Comparison of ENCODE assay signal across 16 cellular contexts in genomic region chr22:22109693-22110466, GRCh38.
DNase-seq lines count a peak whose midpoint lies in the region; ATAC-seq and TF ChIP-seq lines count a peak whose summit lies in the region.
"Had no signal": no experiment of that assay in that cellular context is flagged by ENCODE, and none has a peak within 500 bp of the region (broad histone marks: within the 10 kb centered on the region; RNA-seq: fewer than 3 reads in every experiment).

No MANE protein-coding gene starts in this region.

- H3K36me3 Mint-ChIP-seq in IgD-negative memory B cell, result peaks cover 1% of the 10 kb centered on the region
- peaks cover 5% of the 10 kb centered on the region for H3K36me3 Mint-ChIP-seq in MCF 10A (ENCODE audit: insufficient read depth, unreplicated experiment)

- H3K36me3 ChIP-seq in DND-41 (ENCODE audit: insufficient read depth, low read length) (no peaks in the 10 kb centered on the region), neural cell (ENCODE audit: insufficient read depth, low read length) (no peaks in the 10 kb centered on the region)
- H3K36me3 ChIP-seq: HAP-1 had no signal

- TF ChIP-seq CTCF in DND-41 (IDR thresholded peaks at IDR 0.05; ENCODE audit: borderline replicate concordance, extremely low read depth, low read length, poor library complexity, severe bottlenecking), result peak; percentile 40
- peak; percentile 11 for TF ChIP-seq CTCF in cardiac fibroblast (IDR thresholded peaks at IDR 0.05; ENCODE audit: low read depth, low read length)
- peak; percentile 48 for TF ChIP-seq CTCF in neural cell (IDR thresholded peaks at IDR 0.05; ENCODE audit: poor library complexity, severe bottlenecking)
- no peak for TF ChIP-seq CTCF in MCF 10A (IDR thresholded peaks at IDR 0.05; ENCODE audit: unreplicated experiment)

- H4K20me1 ChIP-seq in DND-41 (ENCODE audit: insufficient read depth, low read length) (no peaks in the 10 kb centered on the region), neural cell (ENCODE audit: insufficient read depth) (no peaks in the 10 kb centered on the region)

- H3K9ac ChIP-seq in DND-41 (ENCODE audit: low read depth, low read length) (no peak overlapping the region), neural cell (ENCODE audit: low read length) (no peak overlapping the region)

- ATAC-seq in DND-41 (ENCODE audit: insufficient read depth, low read depth), result no peak
- no peak for ATAC-seq in GM21825 (IDR thresholded peaks at IDR 0.05; ENCODE audit: unreplicated experiment)

- H3K4me3 Mint-ChIP-seq in IgD-negative memory B cell (peak overlapping the region in 2 of 4 donors; percentile 33 to 67), MCF 10A (ENCODE audit: unreplicated experiment) (no peak overlapping the region)
- H3K4me3 Mint-ChIP-seq: activated CD8-positive, alpha-beta T cell treated with anti-CD3 and anti-CD28 coated beads for 36 hours had no signal

- peaks cover 39 to 51% (median 39%) of the 10 kb centered on the region in 3 donors for H3K4me1 Mint-ChIP-seq in IgD-negative memory B cell
- H3K4me1 Mint-ChIP-seq in MCF 10A (ENCODE audit: insufficient read depth, unreplicated experiment), result peaks cover 13% of the 10 kb centered on the region

- H3K27ac Mint-ChIP-seq in IgD-negative memory B cell (peak overlapping the region in 2 of 3 donors; percentile 33 to 86), MCF 10A (ENCODE audit: low read depth, unreplicated experiment) (no peak overlapping the region)
- H3K27ac Mint-ChIP-seq: activated CD8-positive, alpha-beta T cell treated with anti-CD3 and anti-CD28 coated beads for 36 hours had no signal

- TF ChIP-seq RAD21 in neural cell (conservative IDR thresholded peaks at IDR 0.05), result no peak

- H3K4me3 ChIP-seq in DND-41 (ENCODE audit: low read depth in 1 of 2, low read length in 2 of 2), result no peak overlapping the region
- no peak overlapping the region for H3K4me3 ChIP-seq in cardiac fibroblast (replicated peaks in 1 of 2; ENCODE audit: low read depth in 2 of 2, low read length in 2 of 2)
- H3K4me3 ChIP-seq in neural cell (ENCODE audit: low read length), result no peak overlapping the region
- H3K4me3 ChIP-seq: HAP-1, smooth muscle cell had no signal

- POLR2A ChIA-PET in MCF 10A (lab: Yijun Ruan, JAX), result interaction anchor here (0.7 to 2.5 kb wide), 7 partner anchors 11 to 418 kb away, joined by 3 to 9 read pairs (median 3); partner anchors contain the start of gene TOP3B

- CTCF ChIA-PET in MCF 10A (lab: Yijun Ruan, JAX), result interaction anchor here (0.6 to 2.5 kb wide), 20 partner anchors 9 to 1276 kb away, joined by 3 to 14 read pairs (median 4); no protein-coding TSS in a partner anchor

- H3K27ac ChIP-seq in DND-41 (ENCODE audit: low read length) (no peak overlapping the region), neural cell (ENCODE audit: low read length) (no peak overlapping the region)

- H3K9me3 Mint-ChIP-seq in IgD-negative memory B cell, result no peaks in the 10 kb centered on the region
- H3K9me3 Mint-ChIP-seq in MCF 10A (ENCODE audit: unreplicated experiment), result no peaks in the 10 kb centered on the region
- H3K9me3 Mint-ChIP-seq: activated CD8-positive, alpha-beta T cell treated with anti-CD3 and anti-CD28 coated beads for 36 hours had no signal

- no peaks in the 10 kb centered on the region for H3K9me3 ChIP-seq in DND-41 (ENCODE audit: insufficient read depth, low read length, severe bottlenecking)
- no peaks in the 10 kb centered on the region for H3K9me3 ChIP-seq in neural cell (ENCODE audit: low read length)
- H3K9me3 ChIP-seq: HAP-1 had no signal

- intact Hi-C loops in MCF 10A (cut with micrococcal nuclease), result loop anchor here (2.0 to 10.0 kb wide), 5 partner anchors 35 to 125 kb away; partner anchors contain the start of gene TOP3B

- TF ChIP-seq EP300 in neural cell (conservative IDR thresholded peaks at IDR 0.05; ENCODE audit: poor library complexity, severe bottlenecking), result no peak

- H3K9me2 ChIP-seq in neural cell (ENCODE audit: insufficient read depth, low read length), result no peaks in the 10 kb centered on the region

- H3K27me3 ChIP-seq in DND-41 (ENCODE audit: insufficient read depth, low read length, poor library complexity), result peaks cover 7% of the 10 kb centered on the region
- no peaks in the 10 kb centered on the region for H3K27me3 ChIP-seq in neural cell (ENCODE audit: insufficient read depth, low read depth, low read length)

- no peaks in the 10 kb centered on the region for H3F3A ChIP-seq in neural cell (ENCODE audit: insufficient read depth, low read length, poor library complexity, severe bottlenecking)

- no peaks in the 10 kb centered on the region for H3K4me1 ChIP-seq in DND-41 (ENCODE audit: insufficient read depth, low read length)
- H3K4me1 ChIP-seq: HAP-1 had no signal

- BruUV-seq in MCF 10A (replicated peaks; lab: Mats Ljungman, UMichigan), result no TSS peak

- H3K4me2 ChIP-seq in DND-41 (ENCODE audit: insufficient read depth, low read length) (no peak overlapping the region), neural cell (ENCODE audit: low read length) (no peak overlapping the region)
- H3K4me2 ChIP-seq: smooth muscle cell had no signal

- H3K27me3 Mint-ChIP-seq in IgD-negative memory B cell (no peaks in the 10 kb centered on the region), MCF 10A (ENCODE audit: insufficient read depth, unreplicated experiment) (no peaks in the 10 kb centered on the region)
- H3K27me3 Mint-ChIP-seq: activated CD8-positive, alpha-beta T cell treated with anti-CD3 and anti-CD28 coated beads for 36 hours had no signal

- no peak for DNase-seq in DND-41
- no peak for DNase-seq in cardiac fibroblast (ENCODE audit: low read depth in 2 of 2)
- DNase-seq in RKO (ENCODE audit: low spot score), result no peak
- DNase-seq in MCF 10A (ENCODE audit: unreplicated experiment), result no peak
- DNase-seq in medulla oblongata (ENCODE audit: extremely low spot score), result no peak
- DNase-seq: activated CD8-positive, alpha-beta T cell treated with anti-CD3 and anti-CD28 coated beads for 36 hours; activated gamma-delta T cell; mesenchymal stem cell; NCI-H1105; NCI-H510A; T-helper 9 cell had no signal

- no peaks in the 10 kb centered on the region for H3K79me2 ChIP-seq in DND-41 (ENCODE audit: insufficient read depth, low read length)
- H3K79me2 ChIP-seq in neural cell (replicated peaks; ENCODE audit: insufficient read depth, low read length), result no peaks in the 10 kb centered on the region

- no peak overlapping the region for H2AFZ ChIP-seq in DND-41 (ENCODE audit: low read depth, low read length)
- no peak overlapping the region for H2AFZ ChIP-seq in neural cell (ENCODE audit: low read depth, low read length)

TF ChIP-seq in neural cell, 6 proteins besides CTCF, POLR2A, EP300 and RAD21:
- TF ChIP-seq SMC3 (conservative IDR thresholded peaks at IDR 0.05; ENCODE audit: poor library complexity) (no peak), MXI1 (conservative IDR thresholded peaks at IDR 0.05; ENCODE audit: poor library complexity, severe bottlenecking) (no peak), EZH2 (IDR thresholded peaks at IDR 0.05; ENCODE audit: borderline replicate concordance, insufficient read depth, low read length, poor library complexity, severe bottlenecking) (no peak), POLR2AphosphoS5 (IDR thresholded peaks at IDR 0.05) (no peak), TAF1 (IDR thresholded peaks at IDR 0.05; ENCODE audit: low read depth) (no peak)
- TF ChIP-seq, protein P1, sequence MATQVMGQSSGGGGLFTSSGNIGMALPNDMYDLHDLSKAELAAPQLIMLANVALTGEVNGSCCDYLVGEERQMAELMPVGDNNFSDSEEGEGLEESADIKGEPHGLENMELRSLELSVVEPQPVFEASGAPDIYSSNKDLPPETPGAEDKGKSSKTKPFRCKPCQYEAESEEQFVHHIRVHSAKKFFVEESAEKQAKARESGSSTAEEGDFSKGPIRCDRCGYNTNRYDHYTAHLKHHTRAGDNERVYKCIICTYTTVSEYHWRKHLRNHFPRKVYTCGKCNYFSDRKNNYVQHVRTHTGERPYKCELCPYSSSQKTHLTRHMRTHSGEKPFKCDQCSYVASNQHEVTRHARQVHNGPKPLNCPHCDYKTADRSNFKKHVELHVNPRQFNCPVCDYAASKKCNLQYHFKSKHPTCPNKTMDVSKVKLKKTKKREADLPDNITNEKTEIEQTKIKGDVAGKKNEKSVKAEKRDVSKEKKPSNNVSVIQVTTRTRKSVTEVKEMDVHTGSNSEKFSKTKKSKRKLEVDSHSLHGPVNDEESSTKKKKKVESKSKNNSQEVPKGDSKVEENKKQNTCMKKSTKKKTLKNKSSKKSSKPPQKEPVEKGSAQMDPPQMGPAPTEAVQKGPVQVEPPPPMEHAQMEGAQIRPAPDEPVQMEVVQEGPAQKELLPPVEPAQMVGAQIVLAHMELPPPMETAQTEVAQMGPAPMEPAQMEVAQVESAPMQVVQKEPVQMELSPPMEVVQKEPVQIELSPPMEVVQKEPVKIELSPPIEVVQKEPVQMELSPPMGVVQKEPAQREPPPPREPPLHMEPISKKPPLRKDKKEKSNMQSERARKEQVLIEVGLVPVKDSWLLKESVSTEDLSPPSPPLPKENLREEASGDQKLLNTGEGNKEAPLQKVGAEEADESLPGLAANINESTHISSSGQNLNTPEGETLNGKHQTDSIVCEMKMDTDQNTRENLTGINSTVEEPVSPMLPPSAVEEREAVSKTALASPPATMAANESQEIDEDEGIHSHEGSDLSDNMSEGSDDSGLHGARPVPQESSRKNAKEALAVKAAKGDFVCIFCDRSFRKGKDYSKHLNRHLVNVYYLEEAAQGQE (IDR thresholded peaks at IDR 0.05; ENCODE audit: borderline replicate concordance), result no peak
